18 cellular contexts compared by ENCODE assay signal in genomic region chr19:1418951-1419735, GRCh38.
DNase-seq lines count a peak whose midpoint lies in the region; ATAC-seq and TF ChIP-seq lines count a peak whose summit lies in the region.
"Had no signal": no experiment of that assay in that cellular context is flagged by ENCODE, and none has a peak within 500 bp of the region (broad histone marks: within the 10 kb centered on the region; RNA-seq: fewer than 3 reads in every experiment).

No MANE protein-coding gene starts in this region.

- H3K9me3 Mint-ChIP-seq in effector memory CD8-positive, alpha-beta T cell = no peaks in the 10 kb centered on the region
- no peaks in the 10 kb centered on the region for H3K9me3 Mint-ChIP-seq in nephron progenitor cell
- H3K9me3 Mint-ChIP-seq: activated naive CD8-positive, alpha-beta T cell treated with anti-CD3 and anti-CD28 coated beads, Interleukin-2, amount 50 U/mL, for 24 hours had no signal

- H3K27ac Mint-ChIP-seq in effector memory CD8-positive, alpha-beta T cell = peak overlapping the region; percentile 53 to 64
- H3K27ac Mint-ChIP-seq in nephron progenitor cell = peak overlapping the region; percentile 23
- H3K27ac Mint-ChIP-seq: activated naive CD8-positive, alpha-beta T cell treated with anti-CD3 and anti-CD28 coated beads, Interleukin-2, amount 50 U/mL, for 24 hours had no signal

- H3K36me3 ChIP-seq in HEK293 (ENCODE audit: control insufficient read depth in 2 of 2, insufficient read depth in 1 of 2, low read length in 2 of 2) = peaks cover 9 to 82% of the 10 kb centered on the region in 2 experiments

- H3K36me3 Mint-ChIP-seq in effector memory CD8-positive, alpha-beta T cell (ENCODE audit: insufficient read depth) = peaks cover 90% of the 10 kb centered on the region
- peaks cover 31% of the 10 kb centered on the region for H3K36me3 Mint-ChIP-seq in nephron progenitor cell (ENCODE audit: low read depth)

- H3K4me3 ChIP-seq in HEK293 (ENCODE audit: low read depth, low read length) = no peak overlapping the region
- H3K4me3 ChIP-seq: left lung had no signal

- peak overlapping the region in 1 of 2 donors; percentile 10 for H3K4me3 Mint-ChIP-seq in effector memory CD8-positive, alpha-beta T cell
- H3K4me3 Mint-ChIP-seq in nephron progenitor cell = no peak overlapping the region
- H3K4me3 Mint-ChIP-seq: activated naive CD8-positive, alpha-beta T cell treated with anti-CD3 and anti-CD28 coated beads, Interleukin-2, amount 50 U/mL, for 24 hours had no signal

- DNase-seq in effector memory CD8-positive, alpha-beta T cell = no peak
- DNase-seq in nephron progenitor cell (no peak), NOMO-1 treated with dmso at 0.1 percent for 144 hours (lab: John Stamatoyannopoulos, UW; ENCODE audit: unreplicated experiment) (no peak), COLO668 (lab: John Stamatoyannopoulos, UW; ENCODE audit: unreplicated experiment) (no peak), hepatic stellate cell (ENCODE audit: low spot score) (no peak)
- DNase-seq: activated CD4-positive, alpha-beta T cell treated with anti-CD3 and anti-CD28 coated beads for 4 hours; activated effector memory CD4-positive, alpha-beta T cell treated with Interleukin-2 at 50 U/mL for 16 hours; activated naive CD8-positive, alpha-beta T cell treated with anti-CD3 and anti-CD28 coated beads, Interleukin-2, amount 50 U/mL, for 24 hours; Karpas-422; NCI-H1092 treated with DMSO at 0.1 percent for 48 hours; NCI-H2029 treated with DMSO at 0.1 percent for 48 hours; NCI-H510A; RPMI8226; stimulated activated CD4-positive, alpha-beta T cell treated with anti-CD3 and anti-CD28 coated beads, Interleukin-15, amount 100 ng/mL, for 24 hours had no signal

- no peak overlapping the region for H3K27ac ChIP-seq in HEK293 (ENCODE audit: extremely low read depth, low read depth, low read length)
- H3K27ac ChIP-seq: C4-2B, left lung, neutrophil had no signal

- no peaks in the 10 kb centered on the region for H3K27me3 Mint-ChIP-seq in effector memory CD8-positive, alpha-beta T cell
- H3K27me3 Mint-ChIP-seq in nephron progenitor cell (ENCODE audit: low read depth, poor library complexity) = no peaks in the 10 kb centered on the region
- H3K27me3 Mint-ChIP-seq: activated naive CD8-positive, alpha-beta T cell treated with anti-CD3 and anti-CD28 coated beads, Interleukin-2, amount 50 U/mL, for 24 hours had no signal

- CTCF ChIA-PET in HEK293 (lab: Yijun Ruan, JAX) = no interaction called here

- H3K4me1 Mint-ChIP-seq in effector memory CD8-positive, alpha-beta T cell (ENCODE audit: low read depth in 2 of 2) = peaks cover 27 to 29% of the 10 kb centered on the region in 2 donors
- H3K4me1 Mint-ChIP-seq in nephron progenitor cell = peaks cover 79% of the 10 kb centered on the region

- ATAC-seq in effector memory CD8-positive, alpha-beta T cell (replicated peaks) = no peak
- ATAC-seq: activated naive CD8-positive, alpha-beta T cell treated with anti-CD3 and anti-CD28 coated beads, Interleukin-2, amount 50 U/mL, for 24 hours; left lung had no signal

- H3K9me3 ChIP-seq in HEK293 (ENCODE audit: control insufficient read depth, insufficient read depth, low read depth, low read length) = no peaks in the 10 kb centered on the region
- H3K9me3 ChIP-seq: left lung, neutrophil had no signal

- POLR2A ChIA-PET in HEK293 (lab: Yijun Ruan, JAX) = interaction anchor here (1.1 to 1.2 kb wide), 2 partner anchors 9 to 150 kb away, joined by 3 read pairs; partner anchors contain the start of gene CIRBP

- TF ChIP-seq CTCF in HEK293 (tag by site-specific recombination; IDR thresholded peaks at IDR 0.05) (no peak), nephron progenitor cell (IDR thresholded peaks at IDR 0.05) (no peak)

- H3K4me1 ChIP-seq in HEK293 (ENCODE audit: control insufficient read depth, insufficient read depth, low read length) = peaks cover 22% of the 10 kb centered on the region

TF ChIP-seq in HEK293, 187 proteins besides CTCF, POLR2A, EP300 and RAD21:
- TF ChIP-seq ZBTB11 (tag by site-specific recombination; conservative IDR thresholded peaks at IDR 0.05; ENCODE audit: low read depth) (no peak), GFI1B (tag by site-specific recombination; IDR thresholded peaks at IDR 0.05) (no peak), ZNF610 (tag by site-specific recombination; IDR thresholded peaks at IDR 0.05; ENCODE audit: borderline replicate concordance) (no peak), ZEB2 (tag by site-specific recombination; IDR thresholded peaks at IDR 0.05) (no peak), HIC1 (tag by site-specific recombination; IDR thresholded peaks at IDR 0.05) (peak; percentile 60), ZFP41 (tag by site-specific recombination; IDR thresholded peaks at IDR 0.05; ENCODE audit: borderline replicate concordance) (no peak), PRDM1 (tag by site-specific recombination; IDR thresholded peaks at IDR 0.05) (no peak)
